ENCODE assay signal across 8 cellular contexts in the genomic region with DNA sequence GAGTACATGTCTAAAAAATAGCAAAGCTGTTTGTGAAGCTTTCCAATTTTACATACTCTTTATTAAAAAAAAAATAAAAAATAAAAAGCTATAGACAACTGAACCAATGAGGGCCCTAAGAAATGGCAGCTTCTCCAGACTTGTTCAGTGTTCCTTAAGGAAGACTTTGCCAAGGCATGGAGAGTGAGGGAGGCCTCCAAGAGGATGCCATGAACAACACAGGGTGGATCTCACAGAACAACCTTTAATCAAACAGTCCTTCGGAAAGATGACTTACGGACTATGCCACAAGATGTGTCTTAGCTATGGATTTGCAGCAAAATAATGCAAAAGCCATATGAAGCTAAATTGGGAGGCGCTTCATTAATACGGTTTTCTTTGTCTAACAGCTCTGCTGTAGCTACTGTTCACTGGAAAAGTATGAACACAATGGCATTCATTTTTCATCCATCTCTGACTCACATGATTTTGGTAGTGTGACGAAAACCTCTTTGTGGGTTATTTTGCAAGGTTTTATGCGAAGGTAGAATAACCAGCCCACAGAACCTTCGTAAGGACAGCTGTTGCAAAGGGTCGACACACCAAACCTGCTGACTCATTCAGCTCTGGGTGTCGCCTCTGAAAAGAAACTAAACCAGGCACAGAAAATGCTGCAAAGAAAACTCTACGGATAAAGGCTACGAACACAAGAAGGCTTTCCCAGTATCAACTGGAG. TPM values are rescaled to one million over a fixed set of nuclear protein-coding genes. Genes with fewer than 3 reads are reported as not detected.
DNase-seq lines count a peak whose midpoint lies in the region; ATAC-seq lines count a peak whose summit lies in the region.

No MANE protein-coding gene starts in this region.

- peak overlapping the region; percentile 93 for H3K27ac ChIP-seq in angular gyrus (ENCODE audit: low read depth, low read length)

- peak; percentile 66 for ATAC-seq in GM18858 (IDR thresholded peaks at IDR 0.05; ENCODE audit: unreplicated experiment)
- peak; percentile 68 for ATAC-seq in HG03097 (IDR thresholded peaks at IDR 0.05; ENCODE audit: low FRiP score, unreplicated experiment)

- DNase-seq in myocyte (ENCODE audit: low read depth) (peak; percentile 91), UCSD-AML1 (lab: John Stamatoyannopoulos, UW; ENCODE audit: unreplicated experiment) (no peak), NCI-H524 treated with DMSO at 0.1 percent for 48 hours (lab: John Stamatoyannopoulos, UW) (no peak), NCI-H128 (lab: John Stamatoyannopoulos, UW; ENCODE audit: unreplicated experiment) (no peak), HK-2 (ENCODE audit: unreplicated experiment) (no peak)

RNA-seq across cellular contexts. Expression of gene EFNB2, which starts 27.7 kb away (rescaled TPM):
- total RNA-seq in myocyte, result 4.4 and 4.8 TPM in 2 replicates
- polyA plus RNA-seq in myocyte (2012), result 10.9 TPM
